ENCODE assay signal across 8 cellular contexts in genomic region chr3:51982838-51983577, GRCh38. TPM values are rescaled to one million over a fixed set of nuclear protein-coding genes. Genes with fewer than 3 reads are reported as not detected.
DNase-seq lines count a peak whose midpoint lies in the region; ATAC-seq and TF ChIP-seq lines count a peak whose summit lies in the region.

ACY1 (plus strand) TSS chr3:51983535; CDS start chr3:51984065, 530 bp downstream.

- H3K4me3 ChIP-seq in left ventricle myocardium inferior (peak within 1 kb of the TSS; percentile 85), psoas muscle (peak within 1 kb of the TSS; percentile 84), urinary bladder (ENCODE audit: low read depth, low read length) (peak within 1 kb of the TSS; percentile 42)

- ATAC-seq in GM21515 (IDR thresholded peaks at IDR 0.05; ENCODE audit: unreplicated experiment): peak; percentile 69
- ATAC-seq in psoas muscle: peak; percentile 89 to 94 (median 92)

- TF ChIP-seq CTCF in left ventricle myocardium inferior (IDR thresholded peaks at IDR 0.05; ENCODE audit: borderline replicate concordance): no peak
- no peak for TF ChIP-seq CTCF in psoas muscle (IDR thresholded peaks at IDR 0.05)

- 1% methylated on average over 55 to 68 of the region's 68 CpGs for WGBS in psoas muscle, 3 donors
- under 1% methylated on average over 68 of the region's 68 CpGs for WGBS in urinary bladder

- H3K27ac ChIP-seq in left ventricle myocardium inferior (replicated peaks): peak within 1 kb of the TSS; percentile 99
- peak within 1 kb of the TSS; percentile 96 for H3K27ac ChIP-seq in psoas muscle
- peak within 1 kb of the TSS; percentile 97 for H3K27ac ChIP-seq in urinary bladder (ENCODE audit: low read depth)

- peak; percentile 86 for DNase-seq in Daoy (ENCODE audit: low read depth)
- peak; percentile 97 for DNase-seq in HuH-7.5 (ENCODE audit: low spot score)
- DNase-seq in amniotic stem cell (lab: John Stamatoyannopoulos, UW): peak; percentile 69
- DNase-seq in left ventricle myocardium inferior: peak; percentile 91
- peak; percentile 92 to 95 for DNase-seq in psoas muscle

- H3K36me3 ChIP-seq in left ventricle myocardium inferior (no peaks in the 10 kb centered on the region), psoas muscle (ENCODE audit: insufficient read depth in 1 of 2, low read depth in 1 of 2) (peaks cover 0 to 2% of the 10 kb centered on the region in 2 donors), urinary bladder (ENCODE audit: insufficient read depth) (no peaks in the 10 kb centered on the region)

- intact Hi-C loops in T-helper 1 cell treated with Interleukin-12 subunit alpha and Interleukin-12 subunit beta and Interleukin-4 antibody, amounts not matched to agents 30 ng/mL and 1 ng/mL, for 36 hours (cut with micrococcal nuclease): loop anchor here (1.0 kb wide), 4 partner anchors 8 to 74 kb away; partner anchors contain the start of genes ABHD14A, PARP3 and RPL29
- intact Hi-C loops in left ventricle myocardium inferior (cut with micrococcal nuclease) (no loop called here), psoas muscle (cut with DNase I) (loop anchor here in 1 of 2 donors (5.0 kb wide), 1 partner anchor 481 kb away; the partner anchor contains the start of gene DCAF1)

- no peaks in the 10 kb centered on the region for H3K9me3 ChIP-seq in left ventricle myocardium inferior (replicated peaks)
- no peaks in the 10 kb centered on the region for H3K9me3 ChIP-seq in psoas muscle

- H3K4me1 ChIP-seq in left ventricle myocardium inferior (peaks cover 36% of the 10 kb centered on the region), psoas muscle (peaks cover 20% of the 10 kb centered on the region), urinary bladder (ENCODE audit: insufficient read depth) (no peaks in the 10 kb centered on the region)

- H3K27me3 ChIP-seq in left ventricle myocardium inferior (ENCODE audit: low read depth): no peaks in the 10 kb centered on the region
- no peaks in the 10 kb centered on the region for H3K27me3 ChIP-seq in psoas muscle (ENCODE audit: insufficient read depth in 3 of 3, low read length in 2 of 3)

RNA-seq across cellular contexts. Expression of gene ACY1, which starts in this region (rescaled TPM):
- 15.9 and 25.9 TPM in 2 replicates for total RNA-seq in Daoy (2014; rRNA removed; shearing (Covaris generic))
- 21.2 and 23.1 TPM in 2 replicates for total RNA-seq in T-helper 1 cell treated with Interleukin-12 subunit alpha and Interleukin-12 subunit beta and Interleukin-4 antibody, amounts not matched to agents 30 ng/mL and 1 ng/mL, for 36 hours
- total RNA-seq in left ventricle myocardium inferior (20.2 TPM), psoas muscle (10 to 100 TPM; 29.4 to 56.5 (median 38.5) TPM), urinary bladder (10.6 TPM)
- polyA plus RNA-seq in psoas muscle (10 to 100 TPM; 19.9 to 59.3 (median 25.8) TPM), urinary bladder (20.0 TPM)

Comparison
In these comparisons a context has a peak if more than half of its experiments do, and no peak if none do; other contexts are left out.
1. Peak in every context shown above with its lines: DNase-seq, ATAC-seq, H3K4me3 ChIP-seq and H3K27ac ChIP-seq.